Comparison of ENCODE assay signal across 21 cellular contexts in genomic region chr18:79251021-79251420, GRCh38.
"Had no signal": no experiment of that assay in that cellular context is flagged by ENCODE, and none has a peak within 500 bp of the region (broad histone marks: within the 10 kb centered on the region; RNA-seq: fewer than 3 reads in every experiment).

No MANE protein-coding gene starts in this region.

- H3K27ac Mint-ChIP-seq: activated CD8-positive, alpha-beta T cell treated with anti-CD3 and anti-CD28 coated beads, Interleukin-2, amount 10 ng/mL, durations not matched to agents 7 days and 5 days; activated naive CD8-positive, alpha-beta T cell treated with anti-CD3 and anti-CD28 coated beads, Interleukin-2, amount 50 U/mL, for 24 hours; activated T-helper 1 cell treated with anti-CD3 and anti-CD28 coated beads, Interleukin-12 subunit alpha, Interleukin-12 subunit beta, Interleukin-2, Interleukin-4 antibody, amounts not matched to agents 30 ng/mL and 10 ng/mL and 1 ng/mL, durations not matched to agents 14 hours and 24 hours and 36 hours; dendritic cell treated with granulocyte-macrophage colony-stimulating factor and Interleukin-4, amounts not matched to agents 40 ng/mL and 50 ng/mL, for 4 days had no signal

- H2AFZ ChIP-seq: hepatocyte had no signal

- DNase-seq: activated CD4-positive, alpha-beta T cell treated with anti-CD3 and anti-CD28 coated beads, Interleukin-2, amount 50 U/mL, for 1 hour; activated CD8-positive, alpha-beta T cell treated with anti-CD3 and anti-CD28 coated beads, Interleukin-2, amount 10 ng/mL, durations not matched to agents 7 days and 5 days; activated gamma-delta T cell; activated naive CD4-positive, alpha-beta T cell treated with anti-CD3 and anti-CD28 coated beads, Interleukin-2, amount 50 U/mL, for 16 hours; activated naive CD8-positive, alpha-beta T cell treated with anti-CD3 and anti-CD28 coated beads, Interleukin-2, amount 50 U/mL, for 24 hours; brain microvascular endothelial cell; caudate nucleus; effector CD8-positive, alpha-beta T cell; foreskin keratinocyte; kidney glomerular epithelial cell; left ventricle myocardium superior; mammary epithelial cell; posterior cingulate gyrus; spleen; stimulated activated CD4-positive, alpha-beta T cell treated with anti-CD3 and anti-CD28 coated beads, Interleukin-4, amount 100 ng/mL, for 1 hour; stimulated activated naive CD4-positive, alpha-beta T cell; upper lobe of right lung had no signal

- H3K9me3 ChIP-seq: spleen, upper lobe of right lung had no signal

- H3K4me3 Mint-ChIP-seq: activated CD8-positive, alpha-beta T cell treated with anti-CD3 and anti-CD28 coated beads, Interleukin-2, amount 10 ng/mL, durations not matched to agents 7 days and 5 days; activated naive CD8-positive, alpha-beta T cell treated with anti-CD3 and anti-CD28 coated beads, Interleukin-2, amount 50 U/mL, for 24 hours; activated T-helper 1 cell treated with anti-CD3 and anti-CD28 coated beads, Interleukin-12 subunit alpha, Interleukin-12 subunit beta, Interleukin-2, Interleukin-4 antibody, amounts not matched to agents 30 ng/mL and 10 ng/mL and 1 ng/mL, durations not matched to agents 14 hours and 24 hours and 36 hours; dendritic cell treated with granulocyte-macrophage colony-stimulating factor and Interleukin-4, amounts not matched to agents 40 ng/mL and 50 ng/mL, for 4 days had no signal

- H3K4me2 ChIP-seq: hepatocyte had no signal

- H3K27me3 Mint-ChIP-seq: activated naive CD8-positive, alpha-beta T cell treated with anti-CD3 and anti-CD28 coated beads, Interleukin-2, amount 50 U/mL, for 24 hours; dendritic cell treated with granulocyte-macrophage colony-stimulating factor and Interleukin-4, amounts not matched to agents 40 ng/mL and 50 ng/mL, for 4 days had no signal

- H3K9me3 Mint-ChIP-seq: activated naive CD8-positive, alpha-beta T cell treated with anti-CD3 and anti-CD28 coated beads, Interleukin-2, amount 50 U/mL, for 24 hours; activated T-helper 1 cell treated with anti-CD3 and anti-CD28 coated beads, Interleukin-12 subunit alpha, Interleukin-12 subunit beta, Interleukin-2, Interleukin-4 antibody, amounts not matched to agents 30 ng/mL and 10 ng/mL and 1 ng/mL, durations not matched to agents 14 hours and 24 hours and 36 hours; dendritic cell treated with granulocyte-macrophage colony-stimulating factor and Interleukin-4, amounts not matched to agents 40 ng/mL and 50 ng/mL, for 4 days had no signal

- H3K4me3 ChIP-seq: hepatocyte, spleen, upper lobe of right lung had no signal

- H3K4me1 ChIP-seq: foreskin keratinocyte, upper lobe of right lung had no signal

- H3K27me3 ChIP-seq: brain microvascular endothelial cell, foreskin keratinocyte, hepatocyte, spleen, upper lobe of right lung had no signal

- H3K27ac ChIP-seq: brain microvascular endothelial cell, foreskin keratinocyte, hepatocyte, spleen, upper lobe of right lung had no signal

- ATAC-seq: activated CD4-positive, CD25-positive, alpha-beta regulatory T cell treated with anti-CD3 and anti-CD28 coated beads, Interleukin-2, amount 50 U/mL, for 24 hours; activated CD8-positive, alpha-beta T cell treated with anti-CD3 and anti-CD28 coated beads, Interleukin-2, amount 10 ng/mL, durations not matched to agents 7 days and 5 days; activated naive CD8-positive, alpha-beta T cell treated with anti-CD3 and anti-CD28 coated beads, Interleukin-2, amount 50 U/mL, for 24 hours; foreskin keratinocyte; left ventricle myocardium superior; upper lobe of right lung had no signal

- H3K36me3 ChIP-seq: brain microvascular endothelial cell had no signal
